In the genomic region with DNA sequence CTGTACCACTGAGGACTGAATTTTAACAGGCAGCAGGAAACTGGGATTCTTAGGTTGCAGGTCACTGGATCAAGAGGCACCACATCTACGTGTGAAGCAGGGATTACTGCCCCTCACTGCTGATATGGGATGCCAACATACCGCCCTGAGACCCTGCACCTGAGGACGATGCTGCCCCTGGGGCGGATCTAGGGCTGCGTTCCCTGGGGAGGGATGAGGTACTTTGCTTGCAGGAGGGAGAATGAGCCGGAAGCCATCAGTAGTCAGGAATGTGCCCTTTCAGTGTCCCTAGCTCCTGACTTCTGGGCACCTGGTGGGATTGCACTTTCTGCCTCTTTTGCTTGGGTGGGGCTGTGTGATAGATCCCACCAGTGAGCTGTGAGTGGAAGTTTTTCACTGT, we compare ENCODE assay signal across 1 cellular context.
TF ChIP-seq lines count a peak whose summit lies in the region.

No MANE protein-coding gene starts in this region.

TF ChIP-seq in H1, 55 proteins besides CTCF, POLR2A, EP300 and RAD21:
- no peak for TF ChIP-seq TAF1 (IDR thresholded peaks at IDR 0.05; ENCODE audit: low read depth, low read length)
- no peak for TF ChIP-seq NANOG (IDR thresholded peaks at IDR 0.05; ENCODE audit: insufficient read depth, low read depth, low read length, poor library complexity, severe bottlenecking)
- no peak for TF ChIP-seq BCL11A (IDR thresholded peaks at IDR 0.05; ENCODE audit: low read depth in 2 of 2, low read length in 2 of 2)
- TF ChIP-seq JUND (IDR thresholded peaks at IDR 0.05; ENCODE audit: low read length) = no peak
- TF ChIP-seq BACH1 (IDR thresholded peaks at IDR 0.05; ENCODE audit: low read length) = no peak
- TF ChIP-seq RNF2 (IDR thresholded peaks at IDR 0.05; ENCODE audit: borderline replicate concordance, low read depth, low read length, missing control alignments, poor library complexity, severe bottlenecking) = no peak
- no peak for TF ChIP-seq CHD2 (IDR thresholded peaks at IDR 0.05; ENCODE audit: low read length)
- TF ChIP-seq, protein P1, sequence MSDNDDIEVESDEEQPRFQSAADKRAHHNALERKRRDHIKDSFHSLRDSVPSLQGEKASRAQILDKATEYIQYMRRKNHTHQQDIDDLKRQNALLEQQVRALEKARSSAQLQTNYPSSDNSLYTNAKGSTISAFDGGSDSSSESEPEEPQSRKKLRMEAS (IDR thresholded peaks at IDR 0.05) = no peak
- no peak for TF ChIP-seq RBBP5 (IDR thresholded peaks at IDR 0.05; ENCODE audit: borderline replicate concordance, low read depth, low read length)
- TF ChIP-seq CHD1 (IDR thresholded peaks at IDR 0.05; ENCODE audit: low read depth, low read length) = no peak
- TF ChIP-seq KDM1A (IDR thresholded peaks at IDR 0.05; ENCODE audit: borderline replicate concordance, low read length) = no peak
- TF ChIP-seq TCF12 (IDR thresholded peaks at IDR 0.05; ENCODE audit: low read depth, low read length) = no peak
- TF ChIP-seq SP1 (IDR thresholded peaks at IDR 0.05; ENCODE audit: low read depth, low read length) = no peak
- no peak for TF ChIP-seq JUN (IDR thresholded peaks at IDR 0.05; ENCODE audit: low read depth, low read length)
- TF ChIP-seq CBX5 (IDR thresholded peaks at IDR 0.05; ENCODE audit: low read depth, low read length) = no peak
- no peak for TF ChIP-seq HDAC6 (IDR thresholded peaks at IDR 0.05; ENCODE audit: low read depth, low read length)
TF ChIP-seq in H1: peak in this region for 0.
